6 cellular contexts compared by ENCODE assay signal in the genomic region with DNA sequence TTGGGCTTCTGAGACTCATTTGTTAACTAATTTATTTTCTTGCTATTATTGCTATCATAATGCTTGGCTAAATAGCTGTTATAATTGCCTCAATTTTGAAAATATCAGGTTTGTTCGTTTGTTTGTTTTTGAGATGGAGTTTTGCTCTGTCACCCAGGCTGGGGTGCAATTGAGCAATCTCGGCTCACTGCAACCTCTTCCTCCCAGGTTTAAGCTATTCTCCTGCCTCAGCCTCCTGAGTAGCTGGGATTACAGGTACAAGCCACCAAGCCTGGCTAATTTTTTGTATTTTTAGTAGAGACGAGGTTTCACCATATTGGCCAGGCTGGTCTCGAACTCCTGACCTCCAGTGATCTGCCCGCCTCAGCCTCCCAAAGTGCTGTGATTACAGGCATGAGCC.
DNase-seq lines count a peak whose midpoint lies in the region; ATAC-seq, FAIRE-seq and TF ChIP-seq lines count a peak whose summit lies in the region.
"Not testable (repeated sequence)": the region's sequence is repeated elsewhere in the genome, so short reads cannot be mapped to it uniquely, and the experiment has no call there.

No MANE protein-coding gene starts in this region.

- POLR2A ChIA-PET in HepG2 (lab: Yijun Ruan, JAX) = not testable (repeated sequence)

- intact Hi-C loops in dendritic cell treated with granulocyte-macrophage colony-stimulating factor and Interleukin-4, amounts not matched to agents 40 ng/mL and 50 ng/mL, for 4 days (cut with micrococcal nuclease); gastrocnemius medialis (cut with DNase I; ENCODE audit: low total_unique reads): not testable (repeated sequence)
- intact Hi-C loops in HepG2 (cut with micrococcal nuclease; ENCODE audit: unreplicated experiment) = loop anchor here (5.0 kb wide), 1 partner anchor 644 kb away; no protein-coding TSS in a partner anchor

- H3K27ac ChIP-seq in CD4-positive, CD25-positive, alpha-beta regulatory T cell (ENCODE audit: insufficient read depth, low read length, poor library complexity, severe bottlenecking); astrocyte (ENCODE audit: low read depth, low read length); HepG2 (ENCODE audit: extremely low read length, insufficient read depth, low read length): not testable (repeated sequence)
- H3K27ac ChIP-seq in neutrophil = peak overlapping the region; percentile 98
- H3K27ac ChIP-seq in gastrocnemius medialis = peak overlapping the region; percentile 85 to 94 (median 90)

- not testable (repeated sequence) for H3K4me2 ChIP-seq in astrocyte (ENCODE audit: low read length); HepG2 (ENCODE audit: low read depth, low read length)

- not testable (repeated sequence) for DNase-seq in CD4-positive, CD25-positive, alpha-beta regulatory T cell; astrocyte (ENCODE audit: low read depth); HepG2 (ENCODE audit: low spot score); gastrocnemius medialis

- CTCF ChIA-PET in HepG2 (lab: Yijun Ruan, JAX; ENCODE audit: low intra/inter-chr PET ratio, low total read pairs) = not testable (repeated sequence)

- peak overlapping the region in 2 of 3 donors; percentile 10 to 56 for H3K27ac Mint-ChIP-seq in CD4-positive, CD25-positive, alpha-beta regulatory T cell
- H3K27ac Mint-ChIP-seq in astrocyte (ENCODE audit: unreplicated experiment) = peak overlapping the region; percentile 34
- peak overlapping the region; percentile 27 for H3K27ac Mint-ChIP-seq in dendritic cell treated with granulocyte-macrophage colony-stimulating factor and Interleukin-4, amounts not matched to agents 40 ng/mL and 50 ng/mL, for 4 days

- not testable (repeated sequence) for FAIRE-seq in astrocyte (lab: Jason Lieb, UNC); HepG2 (lab: Jason Lieb, UNC)

- not testable (repeated sequence) for H3K27me3 ChIP-seq in CD4-positive, CD25-positive, alpha-beta regulatory T cell (ENCODE audit: control insufficient read depth, insufficient read depth, low read length); astrocyte (ENCODE audit: insufficient read depth, low read length); HepG2 (ENCODE audit: control insufficient read depth in 1 of 2, insufficient read depth in 2 of 2, low read length in 2 of 2); neutrophil; gastrocnemius medialis

- H3K4me1 ChIP-seq in CD4-positive, CD25-positive, alpha-beta regulatory T cell (ENCODE audit: control insufficient read depth, insufficient read depth, low read length, poor library complexity, severe bottlenecking) = peaks cover 33% of the 10 kb centered on the region
- H3K4me1 ChIP-seq in astrocyte (ENCODE audit: insufficient read depth, low read length) (peaks cover 20% of the 10 kb centered on the region), HepG2 (ENCODE audit: insufficient read depth, low read length) (peaks cover 17% of the 10 kb centered on the region), neutrophil (ENCODE audit: control insufficient read depth in 1 of 2, insufficient read depth in 1 of 2, low read depth in 1 of 2, low read length in 1 of 2) (peaks cover 82 to 90% of the 10 kb centered on the region in 2 experiments), gastrocnemius medialis (peaks cover 53 to 67% of the 10 kb centered on the region in 2 donors)

- H3K4me3 Mint-ChIP-seq in CD4-positive, CD25-positive, alpha-beta regulatory T cell; astrocyte (ENCODE audit: unreplicated experiment); dendritic cell treated with granulocyte-macrophage colony-stimulating factor and Interleukin-4, amounts not matched to agents 40 ng/mL and 50 ng/mL, for 4 days: not testable (repeated sequence)

- not testable (repeated sequence) for H3K9me3 Mint-ChIP-seq in CD4-positive, CD25-positive, alpha-beta regulatory T cell; astrocyte (ENCODE audit: unreplicated experiment); dendritic cell treated with granulocyte-macrophage colony-stimulating factor and Interleukin-4, amounts not matched to agents 40 ng/mL and 50 ng/mL, for 4 days

- not testable (repeated sequence) for H3K79me2 ChIP-seq in astrocyte (ENCODE audit: insufficient read depth, low read length); HepG2 (ENCODE audit: insufficient read depth, low read length)

- not testable (repeated sequence) for TF ChIP-seq RAD21 in HepG2 (CRISPR knock-in tag; IDR thresholded peaks at IDR 0.05)

- 85% methylated on average over 5 of the region's 5 CpGs for WGBS in HepG2 (ENCODE audit: low lambda C conversion rate)

- not testable (repeated sequence) for TF ChIP-seq CTCF in astrocyte (IDR thresholded peaks at IDR 0.05; ENCODE audit: insufficient read depth, low read depth, low read length); HepG2 (CRISPR knock-in tag; IDR thresholded peaks at IDR 0.05); neutrophil (IDR thresholded peaks at IDR 0.05); gastrocnemius medialis (IDR thresholded peaks at IDR 0.05 in 4 of 5, conservative IDR thresholded peaks at IDR 0.05 in 1 of 5)

- in situ Hi-C loops in HepG2 (cut with HindIII; ENCODE audit: extremely low pct_ligation_motif_present, low pct_unique_long_range_greater_than_20kb); gastrocnemius medialis (cut with MboI; ENCODE audit: low sequenced_read_pairs in 4 of 4): not testable (repeated sequence)

- H3K36me3 Mint-ChIP-seq in CD4-positive, CD25-positive, alpha-beta regulatory T cell; astrocyte (ENCODE audit: low read depth, unreplicated experiment): not testable (repeated sequence)
- H3K36me3 Mint-ChIP-seq in dendritic cell treated with granulocyte-macrophage colony-stimulating factor and Interleukin-4, amounts not matched to agents 40 ng/mL and 50 ng/mL, for 4 days (ENCODE audit: low read depth) = peaks cover 23% of the 10 kb centered on the region

- H3K9ac ChIP-seq in astrocyte (ENCODE audit: low read length); HepG2 (ENCODE audit: insufficient read depth, low read depth, low read length): not testable (repeated sequence)

- H3K36me3 ChIP-seq in CD4-positive, CD25-positive, alpha-beta regulatory T cell (ENCODE audit: control insufficient read depth, insufficient read depth, low read length); astrocyte (ENCODE audit: insufficient read depth, low read length); HepG2 (replicated peaks in 1 of 2; ENCODE audit: control insufficient read depth in 1 of 2, insufficient read depth in 2 of 2, low read length in 2 of 2); gastrocnemius medialis: not testable (repeated sequence)
- peaks cover 94% of the 10 kb centered on the region for H3K36me3 ChIP-seq in neutrophil

- not testable (repeated sequence) for BruUV-seq in HepG2 (replicated peaks; lab: Mats Ljungman, UMichigan)

- H2AFZ ChIP-seq in astrocyte (ENCODE audit: low read depth, low read length); HepG2 (ENCODE audit: low read length): not testable (repeated sequence)

- not testable (repeated sequence) for H3K9me3 ChIP-seq in CD4-positive, CD25-positive, alpha-beta regulatory T cell (ENCODE audit: control insufficient read depth in 2 of 2, low read length in 2 of 2); astrocyte (ENCODE audit: insufficient read depth, low read depth, low read length); HepG2 (ENCODE audit: low read length); neutrophil; gastrocnemius medialis

- TF ChIP-seq POLR2A in HepG2 (IDR thresholded peaks at IDR 0.05; ENCODE audit: insufficient read depth in 1 of 2, low read depth in 2 of 2, low read length in 2 of 2); gastrocnemius medialis (IDR thresholded peaks at IDR 0.05): not testable (repeated sequence)

- TF ChIP-seq EP300 in HepG2 (IDR thresholded peaks at IDR 0.05; ENCODE audit: low read depth in 2 of 2, low read length in 2 of 2); HepG2 (CRISPR knock-in tag; IDR thresholded peaks at IDR 0.05; ENCODE audit: borderline replicate concordance): not testable (repeated sequence)

- H4K20me1 ChIP-seq in astrocyte (ENCODE audit: insufficient read depth, low read length); HepG2 (ENCODE audit: insufficient read depth, low read length): not testable (repeated sequence)

- H3K27me3 Mint-ChIP-seq in CD4-positive, CD25-positive, alpha-beta regulatory T cell; astrocyte (ENCODE audit: low read depth, unreplicated experiment); dendritic cell treated with granulocyte-macrophage colony-stimulating factor and Interleukin-4, amounts not matched to agents 40 ng/mL and 50 ng/mL, for 4 days: not testable (repeated sequence)

- ATAC-seq in CD4-positive, CD25-positive, alpha-beta regulatory T cell (ENCODE audit: low read depth in 2 of 2); HepG2; gastrocnemius medialis: not testable (repeated sequence)

- not testable (repeated sequence) for H3K4me3 ChIP-seq in CD4-positive, CD25-positive, alpha-beta regulatory T cell (ENCODE audit: low read depth, low read length); astrocyte (ENCODE audit: insufficient read depth, low read depth, low read length); HepG2 (replicated peaks in 1 of 3; ENCODE audit: insufficient read depth in 1 of 3, low read depth in 2 of 3, low read length in 3 of 3); gastrocnemius medialis
- peak overlapping the region; percentile 16 to 84 for H3K4me3 ChIP-seq in neutrophil (ENCODE audit: low read depth in 1 of 2, low read length in 1 of 2)

- peaks cover 25 to 37% (median 33%) of the 10 kb centered on the region in 4 donors for H3K4me1 Mint-ChIP-seq in CD4-positive, CD25-positive, alpha-beta regulatory T cell
- H3K4me1 Mint-ChIP-seq in astrocyte (ENCODE audit: low read depth, unreplicated experiment) = peaks cover 24% of the 10 kb centered on the region
- peaks cover 27% of the 10 kb centered on the region for H3K4me1 Mint-ChIP-seq in dendritic cell treated with granulocyte-macrophage colony-stimulating factor and Interleukin-4, amounts not matched to agents 40 ng/mL and 50 ng/mL, for 4 days (ENCODE audit: low read depth)

TF ChIP-seq in HepG2, 621 proteins besides CTCF, POLR2A, EP300 and RAD21:
- TF ChIP-seq CEBPG (CRISPR knock-in tag; IDR thresholded peaks at IDR 0.05) = 0 out of 2 replicates have a peak, but pooled peaks have one; percentile 8
